In the genomic region with DNA sequence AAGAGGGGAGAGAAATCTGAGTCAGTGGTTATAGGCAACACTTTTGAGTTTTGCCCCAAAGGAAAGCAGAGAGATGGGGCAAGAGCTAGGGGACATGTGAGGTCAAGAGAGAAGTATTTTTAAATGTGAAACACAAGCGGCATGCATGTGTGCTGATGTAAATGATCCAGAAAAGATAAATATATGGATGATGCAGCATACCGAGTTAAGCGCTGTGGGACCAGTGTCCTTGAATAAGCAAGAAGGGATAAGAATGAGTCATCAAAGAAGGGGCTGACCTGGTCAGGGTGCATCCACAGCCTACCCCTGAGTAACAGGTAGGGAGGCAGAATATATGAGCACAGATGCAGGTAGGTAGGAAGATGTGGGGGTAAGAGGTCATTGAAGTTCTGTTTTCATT, we compare ENCODE assay signal across 16 cellular contexts.
"Had no signal": no experiment of that assay in that cellular context is flagged by ENCODE, and none has a peak within 500 bp of the region (broad histone marks: within the 10 kb centered on the region; RNA-seq: fewer than 3 reads in every experiment).

No MANE protein-coding gene starts in this region.

- H3K4me3 Mint-ChIP-seq: dendritic cell treated with granulocyte-macrophage colony-stimulating factor and Interleukin-4, amounts not matched to agents 40 ng/mL and 50 ng/mL, for 4 days; effector memory CD8-positive, alpha-beta T cell; naive B cell; type B pancreatic cell had no signal

- H3K27me3 ChIP-seq: esophagus squamous epithelium, heart left ventricle, ovary, right atrium auricular region had no signal

- H3K4me1 ChIP-seq: esophagus squamous epithelium, heart left ventricle, right atrium auricular region had no signal

- H3K36me3 Mint-ChIP-seq: naive B cell had no signal

- H3K27ac ChIP-seq: epithelial cell of prostate, esophagus squamous epithelium, heart left ventricle, ovary, right atrium auricular region had no signal

- H3K9me3 Mint-ChIP-seq: dendritic cell treated with granulocyte-macrophage colony-stimulating factor and Interleukin-4, amounts not matched to agents 40 ng/mL and 50 ng/mL, for 4 days; effector memory CD8-positive, alpha-beta T cell; type B pancreatic cell had no signal

- DNase-seq: effector memory CD8-positive, alpha-beta T cell; esophagus squamous epithelium; foreskin melanocyte; heart left ventricle; hippocampal formation; kidney glomerular epithelial cell; mesendoderm; naive B cell; ovary; small intestine; stimulated activated CD4-positive, alpha-beta T cell treated with anti-CD3 and anti-CD28 coated beads, Interleukin-12 subunit alpha, Interleukin-12 subunit beta, amount 100 ng/mL, for 4 hours; stimulated activated naive CD4-positive, alpha-beta T cell had no signal

- H3K27ac Mint-ChIP-seq: dendritic cell treated with granulocyte-macrophage colony-stimulating factor and Interleukin-4, amounts not matched to agents 40 ng/mL and 50 ng/mL, for 4 days; naive B cell; type B pancreatic cell had no signal

- ATAC-seq: effector memory CD8-positive, alpha-beta T cell; heart left ventricle had no signal

- H3K4me3 ChIP-seq: esophagus squamous epithelium, heart left ventricle, ovary, right atrium auricular region had no signal

- H3K36me3 ChIP-seq: esophagus squamous epithelium, heart left ventricle, ovary, right atrium auricular region had no signal

- H3K4me1 Mint-ChIP-seq: naive B cell had no signal

- H3K27me3 Mint-ChIP-seq: effector memory CD8-positive, alpha-beta T cell had no signal

- H3K9me3 ChIP-seq: esophagus squamous epithelium, heart left ventricle, ovary, right atrium auricular region had no signal
